18 cellular contexts compared by ENCODE assay signal in genomic region chr22:39684702-39685281, GRCh38.
"Had no signal": no experiment of that assay in that cellular context is flagged by ENCODE, and none has a peak within 500 bp of the region (broad histone marks: within the 10 kb centered on the region; RNA-seq: fewer than 3 reads in every experiment).

No MANE protein-coding gene starts in this region.

- H3K36me3 Mint-ChIP-seq: activated CD8-positive, alpha-beta memory T cell treated with anti-CD3 and anti-CD28 coated beads, Interleukin-2, amount 10 ng/mL, durations not matched to agents 7 days and 5 days; type B pancreatic cell had no signal

- ATAC-seq: activated CD8-positive, alpha-beta memory T cell treated with anti-CD3 and anti-CD28 coated beads, Interleukin-2, amount 10 ng/mL, durations not matched to agents 7 days and 5 days; body of pancreas; esophagus mucosa; left colon; lower lobe of right lung; naive thymus-derived CD4-positive, alpha-beta T cell had no signal

- H3K9me3 Mint-ChIP-seq: activated naive CD4-positive, alpha-beta T cell treated with anti-CD3 and anti-CD28 coated beads for 36 hours; activated T-helper 2 cell treated with anti-CD3 and anti-CD28 coated beads, Interferon-gamma antibody, Interleukin-2, Interleukin-4, amounts not matched to agents 10 μg/mL and 5 μg/mL and 100 μg/mL, durations not matched to agents 14 hours and 24 hours and 36 hours; stimulated activated naive CD8-positive, alpha-beta T cell treated with anti-CD3 and anti-CD28 coated beads, Interleukin-15, Interleukin-2, amounts not matched to agents 100 ng/mL and 50 ng/mL, for 24 hours; type B pancreatic cell had no signal

- H3K4me3 Mint-ChIP-seq: activated CD8-positive, alpha-beta memory T cell treated with anti-CD3 and anti-CD28 coated beads, Interleukin-2, amount 10 ng/mL, durations not matched to agents 7 days and 5 days; activated naive CD4-positive, alpha-beta T cell treated with anti-CD3 and anti-CD28 coated beads for 36 hours; stimulated activated naive CD8-positive, alpha-beta T cell treated with anti-CD3 and anti-CD28 coated beads, Interleukin-15, Interleukin-2, amounts not matched to agents 100 ng/mL and 50 ng/mL, for 24 hours; type B pancreatic cell had no signal

- DNase-seq: activated CD4-positive, alpha-beta T cell treated with anti-CD3 and anti-CD28 coated beads, Interleukin-2, amount 50 U/mL, for 4 hours; activated CD4-positive, CD25-positive, alpha-beta regulatory T cell treated with anti-CD3 and anti-CD28 coated beads, Interleukin-2, amount 50 U/mL, for 72 hours; activated CD8-positive, alpha-beta memory T cell treated with anti-CD3 and anti-CD28 coated beads, Interleukin-2, amount 10 ng/mL, durations not matched to agents 7 days and 5 days; activated naive CD4-positive, alpha-beta T cell treated with anti-CD3 and anti-CD28 coated beads for 36 hours; activated T-cell treated with anti-CD3 and anti-CD28 coated beads, Interleukin-2, amount 50 U/mL, for 1 hour; amniotic stem cell; body of pancreas; caudate nucleus; colonic mucosa; left colon; lower lobe of right lung; naive thymus-derived CD4-positive, alpha-beta T cell; nucleus accumbens; stimulated activated CD4-positive, alpha-beta T cell treated with anti-CD3 and anti-CD28 coated beads, Interleukin-2, amount 100 ng/mL, for 48 hours had no signal

- H3K4me3 ChIP-seq: body of pancreas, colonic mucosa, lower lobe of right lung had no signal

- H3K36me3 ChIP-seq: colonic mucosa, lower lobe of right lung had no signal

- H3K4me1 ChIP-seq: colonic mucosa, lower lobe of right lung had no signal

- H3K4me1 Mint-ChIP-seq: activated CD8-positive, alpha-beta memory T cell treated with anti-CD3 and anti-CD28 coated beads, Interleukin-2, amount 10 ng/mL, durations not matched to agents 7 days and 5 days had no signal

- H3K27ac Mint-ChIP-seq: activated CD8-positive, alpha-beta memory T cell treated with anti-CD3 and anti-CD28 coated beads, Interleukin-2, amount 10 ng/mL, durations not matched to agents 7 days and 5 days; activated naive CD4-positive, alpha-beta T cell treated with anti-CD3 and anti-CD28 coated beads for 36 hours; activated T-helper 2 cell treated with anti-CD3 and anti-CD28 coated beads, Interferon-gamma antibody, Interleukin-2, Interleukin-4, amounts not matched to agents 10 μg/mL and 5 μg/mL and 100 μg/mL, durations not matched to agents 14 hours and 24 hours and 36 hours; stimulated activated naive CD8-positive, alpha-beta T cell treated with anti-CD3 and anti-CD28 coated beads, Interleukin-15, Interleukin-2, amounts not matched to agents 100 ng/mL and 50 ng/mL, for 24 hours; type B pancreatic cell had no signal

- H3K9me3 ChIP-seq: body of pancreas, colonic mucosa, lower lobe of right lung had no signal

- H3K27ac ChIP-seq: body of pancreas, colonic mucosa, lower lobe of right lung had no signal
